In the genomic region with DNA sequence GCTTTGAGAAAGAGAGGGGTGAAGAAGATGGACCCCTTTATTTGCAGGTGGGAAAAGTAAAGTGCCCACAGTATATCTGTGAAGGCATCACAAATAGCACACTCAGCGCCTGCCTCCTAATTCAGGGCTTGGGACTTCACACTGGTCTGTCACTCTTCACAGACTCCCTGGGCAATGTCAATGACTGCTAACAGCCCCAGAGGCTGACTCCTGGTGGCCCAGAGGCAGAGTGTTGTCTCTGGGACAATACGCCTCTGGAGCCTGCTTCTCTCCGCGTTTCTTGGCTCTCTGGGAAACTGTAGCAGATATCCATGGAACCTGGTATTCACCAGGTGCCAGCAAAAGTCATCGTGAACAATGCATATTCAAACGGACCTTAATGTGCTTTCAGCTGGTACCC, we compare ENCODE assay signal across 1 cellular context.
TF ChIP-seq lines count a peak whose summit lies in the region.

No MANE protein-coding gene starts in this region.

TF ChIP-seq in SK-N-SH, 30 proteins besides CTCF, POLR2A, EP300 and RAD21 (continued from another document):
- TF ChIP-seq, protein P1, sequence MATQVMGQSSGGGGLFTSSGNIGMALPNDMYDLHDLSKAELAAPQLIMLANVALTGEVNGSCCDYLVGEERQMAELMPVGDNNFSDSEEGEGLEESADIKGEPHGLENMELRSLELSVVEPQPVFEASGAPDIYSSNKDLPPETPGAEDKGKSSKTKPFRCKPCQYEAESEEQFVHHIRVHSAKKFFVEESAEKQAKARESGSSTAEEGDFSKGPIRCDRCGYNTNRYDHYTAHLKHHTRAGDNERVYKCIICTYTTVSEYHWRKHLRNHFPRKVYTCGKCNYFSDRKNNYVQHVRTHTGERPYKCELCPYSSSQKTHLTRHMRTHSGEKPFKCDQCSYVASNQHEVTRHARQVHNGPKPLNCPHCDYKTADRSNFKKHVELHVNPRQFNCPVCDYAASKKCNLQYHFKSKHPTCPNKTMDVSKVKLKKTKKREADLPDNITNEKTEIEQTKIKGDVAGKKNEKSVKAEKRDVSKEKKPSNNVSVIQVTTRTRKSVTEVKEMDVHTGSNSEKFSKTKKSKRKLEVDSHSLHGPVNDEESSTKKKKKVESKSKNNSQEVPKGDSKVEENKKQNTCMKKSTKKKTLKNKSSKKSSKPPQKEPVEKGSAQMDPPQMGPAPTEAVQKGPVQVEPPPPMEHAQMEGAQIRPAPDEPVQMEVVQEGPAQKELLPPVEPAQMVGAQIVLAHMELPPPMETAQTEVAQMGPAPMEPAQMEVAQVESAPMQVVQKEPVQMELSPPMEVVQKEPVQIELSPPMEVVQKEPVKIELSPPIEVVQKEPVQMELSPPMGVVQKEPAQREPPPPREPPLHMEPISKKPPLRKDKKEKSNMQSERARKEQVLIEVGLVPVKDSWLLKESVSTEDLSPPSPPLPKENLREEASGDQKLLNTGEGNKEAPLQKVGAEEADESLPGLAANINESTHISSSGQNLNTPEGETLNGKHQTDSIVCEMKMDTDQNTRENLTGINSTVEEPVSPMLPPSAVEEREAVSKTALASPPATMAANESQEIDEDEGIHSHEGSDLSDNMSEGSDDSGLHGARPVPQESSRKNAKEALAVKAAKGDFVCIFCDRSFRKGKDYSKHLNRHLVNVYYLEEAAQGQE (IDR thresholded peaks at IDR 0.05; ENCODE audit: low read depth, low read length), result no peak
- TF ChIP-seq MEF2A (IDR thresholded peaks at IDR 0.05; ENCODE audit: borderline replicate concordance, low read depth), result no peak
- TF ChIP-seq FOSL2 (IDR thresholded peaks at IDR 0.05; ENCODE audit: borderline replicate concordance, low read depth), result no peak
- TF ChIP-seq, protein P2, sequence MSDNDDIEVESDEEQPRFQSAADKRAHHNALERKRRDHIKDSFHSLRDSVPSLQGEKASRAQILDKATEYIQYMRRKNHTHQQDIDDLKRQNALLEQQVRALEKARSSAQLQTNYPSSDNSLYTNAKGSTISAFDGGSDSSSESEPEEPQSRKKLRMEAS (IDR thresholded peaks at IDR 0.05; ENCODE audit: low read depth), result no peak
- TF ChIP-seq YY1 (IDR thresholded peaks at IDR 0.05; ENCODE audit: low read depth), result no peak
